In genomic region chr2:183088061-183088460, GRCh38 we compare ENCODE assay signal across 18 cellular contexts.
"Had no signal": no experiment of that assay in that cellular context is flagged by ENCODE, and none has a peak within 500 bp of the region (broad histone marks: within the 10 kb centered on the region; RNA-seq: fewer than 3 reads in every experiment).

No MANE protein-coding gene starts in this region.

- ATAC-seq: activated CD4-positive, CD25-positive, alpha-beta regulatory T cell treated with anti-CD3 and anti-CD28 coated beads, Interleukin-2, amount 50 U/mL, for 24 hours; activated CD8-positive, alpha-beta T cell treated with anti-CD3 and anti-CD28 coated beads, Interleukin-2, amount 10 ng/mL, durations not matched to agents 7 days and 5 days; left lobe of liver had no signal

- H3K9me3 Mint-ChIP-seq: activated CD4-positive, alpha-beta T cell treated with anti-CD3 and anti-CD28 coated beads, Interleukin-2, amount 10 ng/mL, durations not matched to agents 7 days and 5 days; activated naive CD4-positive, alpha-beta T cell treated with anti-CD3 and anti-CD28 coated beads for 36 hours; activated T-cell treated with anti-CD3 and anti-CD28 coated beads, Interleukin-2, amount 50 U/mL, for 24 hours; activated T-helper 2 cell treated with anti-CD3 and anti-CD28 coated beads, Interferon-gamma antibody, Interleukin-2, Interleukin-4, amounts not matched to agents 10 μg/mL and 5 μg/mL and 100 μg/mL, durations not matched to agents 14 hours and 24 hours and 36 hours; central memory CD8-positive, alpha-beta T cell; nephron had no signal

- H3K79me2 ChIP-seq: parathyroid adenoma had no signal

- H2AFZ ChIP-seq: parathyroid adenoma had no signal

- H3K4me1 ChIP-seq: colonic mucosa, parathyroid adenoma, sigmoid colon, thyroid gland had no signal

- H3K27me3 Mint-ChIP-seq: activated CD4-positive, alpha-beta T cell treated with anti-CD3 and anti-CD28 coated beads, Interleukin-2, amount 10 ng/mL, durations not matched to agents 7 days and 5 days; activated T-cell treated with anti-CD3 and anti-CD28 coated beads, Interleukin-2, amount 50 U/mL, for 24 hours; central memory CD8-positive, alpha-beta T cell had no signal

- H3K4me1 Mint-ChIP-seq: activated CD4-positive, alpha-beta T cell treated with anti-CD3 and anti-CD28 coated beads, Interleukin-2, amount 10 ng/mL, durations not matched to agents 7 days and 5 days; central memory CD8-positive, alpha-beta T cell; nephron had no signal

- H3K27me3 ChIP-seq: colonic mucosa, sigmoid colon, thyroid gland had no signal

- H3K27ac Mint-ChIP-seq: activated CD4-positive, alpha-beta T cell treated with anti-CD3 and anti-CD28 coated beads, Interleukin-2, amount 10 ng/mL, durations not matched to agents 7 days and 5 days; activated CD8-positive, alpha-beta T cell treated with anti-CD3 and anti-CD28 coated beads, Interleukin-2, amount 10 ng/mL, durations not matched to agents 7 days and 5 days; activated naive CD4-positive, alpha-beta T cell treated with anti-CD3 and anti-CD28 coated beads for 36 hours; activated T-cell treated with anti-CD3 and anti-CD28 coated beads, Interleukin-2, amount 50 U/mL, for 24 hours; activated T-helper 2 cell treated with anti-CD3 and anti-CD28 coated beads, Interferon-gamma antibody, Interleukin-2, Interleukin-4, amounts not matched to agents 10 μg/mL and 5 μg/mL and 100 μg/mL, durations not matched to agents 14 hours and 24 hours and 36 hours; nephron had no signal

- H3K4me3 Mint-ChIP-seq: activated CD4-positive, alpha-beta T cell treated with anti-CD3 and anti-CD28 coated beads, Interleukin-2, amount 10 ng/mL, durations not matched to agents 7 days and 5 days; activated CD8-positive, alpha-beta T cell treated with anti-CD3 and anti-CD28 coated beads, Interleukin-2, amount 10 ng/mL, durations not matched to agents 7 days and 5 days; activated naive CD4-positive, alpha-beta T cell treated with anti-CD3 and anti-CD28 coated beads for 36 hours; activated T-cell treated with anti-CD3 and anti-CD28 coated beads, Interleukin-2, amount 50 U/mL, for 24 hours; central memory CD8-positive, alpha-beta T cell; nephron had no signal

- DNase-seq: activated CD4-positive, alpha-beta T cell treated with anti-CD3 and anti-CD28 coated beads, Interleukin-2, amount 10 ng/mL, durations not matched to agents 7 days and 5 days; activated CD8-positive, alpha-beta T cell treated with anti-CD3 and anti-CD28 coated beads, Interleukin-2, amount 10 ng/mL, durations not matched to agents 7 days and 5 days; activated naive CD4-positive, alpha-beta T cell treated with anti-CD3 and anti-CD28 coated beads for 36 hours; activated T-cell treated with anti-CD3 and anti-CD28 coated beads, Interleukin-2, amount 50 U/mL, for 24 hours; anterior cingulate cortex; colonic mucosa; foreskin melanocyte; midbrain; sigmoid colon; stimulated activated CD4-positive, alpha-beta T cell treated with anti-CD3 and anti-CD28 coated beads, Interleukin-2, amount 100 ng/mL, for 24 hours; stimulated activated naive CD4-positive, alpha-beta T cell treated with Interleukin-2 at 50 U/mL for 16 hours; thyroid gland had no signal

- H3K9ac ChIP-seq: parathyroid adenoma had no signal

- H3K27ac ChIP-seq: colonic mucosa, parathyroid adenoma, sigmoid colon, thyroid gland had no signal

- H3K9me3 ChIP-seq: colonic mucosa, sigmoid colon, thyroid gland had no signal
